Comparison of ENCODE assay signal across 8 cellular contexts in the genomic region with DNA sequence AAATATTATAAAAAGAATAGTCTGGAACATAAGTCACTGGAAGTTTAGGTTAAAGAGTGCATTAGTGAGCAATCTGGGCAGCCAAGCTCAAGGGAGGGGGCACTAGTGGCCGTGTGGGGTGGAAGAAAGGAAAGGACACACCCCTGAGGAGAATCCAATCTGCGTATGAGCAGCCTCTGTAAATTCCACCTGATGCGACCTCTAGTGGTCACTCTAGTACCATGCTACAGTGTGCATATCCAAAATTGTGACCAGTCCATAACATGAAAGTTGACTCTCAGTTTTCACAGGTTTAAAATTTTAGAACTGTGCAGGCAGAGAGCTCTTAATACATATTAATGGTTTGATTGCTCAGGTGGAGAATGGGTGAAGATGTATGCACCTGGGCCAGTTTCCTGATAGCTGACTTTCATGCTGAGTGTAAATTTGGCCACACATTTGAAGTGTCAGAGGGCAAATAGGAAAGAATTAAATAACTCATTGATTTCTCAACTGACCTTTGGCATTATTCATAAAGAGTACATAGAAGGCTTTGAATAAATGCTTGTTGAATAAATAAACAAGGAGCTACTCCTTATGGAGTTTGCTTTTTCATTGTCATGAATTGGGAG.
DNase-seq lines count a peak whose midpoint lies in the region; ATAC-seq and TF ChIP-seq lines count a peak whose summit lies in the region.

No MANE protein-coding gene starts in this region.

- H3K36me3 Mint-ChIP-seq in Calu3 (ENCODE audit: insufficient read depth, unreplicated experiment), result no peaks in the 10 kb centered on the region
- H3K36me3 Mint-ChIP-seq in endothelial cell (ENCODE audit: low read depth, unreplicated experiment), result no peaks in the 10 kb centered on the region

- H3K27ac ChIP-seq in tibial artery, result no peak overlapping the region

- H3K9me3 ChIP-seq in tibial artery, result peaks cover 0 to 5% (median 0%) of the 10 kb centered on the region in 3 donors

- peak; percentile 52 for DNase-seq in Calu3
- DNase-seq in NCI-H345 treated with DMSO at 0.1 percent for 48 hours (lab: John Stamatoyannopoulos, UW; ENCODE audit: unreplicated experiment), result peak; percentile 87
- peak; percentile 54 for DNase-seq in activated CD4-positive, alpha-beta T cell treated with anti-CD3 and anti-CD28 coated beads for 48 hours
- DNase-seq in endothelial cell (ENCODE audit: low spot score), result peak; percentile 61
- DNase-seq in mucosa of gallbladder (ENCODE audit: low spot score), result peak; percentile 51
- peak in 1 of 2 donors; percentile 34 for DNase-seq in tibial artery

- H3K27me3 ChIP-seq in tibial artery, result no peaks in the 10 kb centered on the region

- TF ChIP-seq CTCF in Calu3 (IDR thresholded peaks at IDR 0.05; ENCODE audit: unreplicated experiment) (peak; percentile 65), endothelial cell (IDR thresholded peaks at IDR 0.05; ENCODE audit: unreplicated experiment) (peak; percentile 88), tibial artery (IDR thresholded peaks at IDR 0.05) (peak; percentile 68 to 89)

- intact Hi-C loops in Calu3 (cut with micrococcal nuclease; ENCODE audit: unreplicated experiment) (no loop called here), tibial artery (cut with DNase I; ENCODE audit: low total_unique reads) (loop anchor here (5.0 kb wide), 1 partner anchor 248 kb away; no protein-coding TSS in a partner anchor)

- no peaks in the 10 kb centered on the region for H3K36me3 ChIP-seq in tibial artery

- H3K27ac Mint-ChIP-seq in Calu3 (ENCODE audit: unreplicated experiment) (no peak overlapping the region), endothelial cell (ENCODE audit: unreplicated experiment) (no peak overlapping the region)

- H3K4me3 ChIP-seq in tibial artery, result no peak overlapping the region

- H3K27me3 Mint-ChIP-seq in Calu3 (ENCODE audit: unreplicated experiment) (peaks cover 25% of the 10 kb centered on the region), endothelial cell (ENCODE audit: unreplicated experiment) (peaks cover 4% of the 10 kb centered on the region)

- H3K4me1 Mint-ChIP-seq in Calu3 (ENCODE audit: low read depth, unreplicated experiment), result no peaks in the 10 kb centered on the region
- no peaks in the 10 kb centered on the region for H3K4me1 Mint-ChIP-seq in endothelial cell (ENCODE audit: unreplicated experiment)

- H3K4me3 Mint-ChIP-seq in Calu3 (ENCODE audit: low read depth, unreplicated experiment), result no peak overlapping the region
- no peak overlapping the region for H3K4me3 Mint-ChIP-seq in endothelial cell (ENCODE audit: unreplicated experiment)

- peak; percentile 91 for ATAC-seq in GM19372 (IDR thresholded peaks at IDR 0.05; ENCODE audit: low read depth, unreplicated experiment)
- peak; percentile 98 for ATAC-seq in HG03280 (IDR thresholded peaks at IDR 0.05; ENCODE audit: unreplicated experiment)

- CTCF ChIA-PET in Calu3 (lab: Charles Lee), result no interaction called here

- no TSS peak for BruUV-seq in Calu3 (replicated peaks; lab: Mats Ljungman, UMichigan)

- H3K4me1 ChIP-seq in tibial artery, result no peaks in the 10 kb centered on the region

- H3K9me3 Mint-ChIP-seq in Calu3 (ENCODE audit: low read depth, unreplicated experiment) (no peaks in the 10 kb centered on the region), endothelial cell (ENCODE audit: unreplicated experiment) (peaks cover 3% of the 10 kb centered on the region)
